1 cellular context compared by ENCODE assay signal in genomic region chr2:111246620-111247061, GRCh38.
TF ChIP-seq lines count a peak whose summit lies in the region.

No MANE protein-coding gene starts in this region.

TF ChIP-seq in HepG2, 621 proteins besides CTCF, POLR2A, EP300 and RAD21 (continued from another document and continues in another):
- peak; percentile 96 for TF ChIP-seq ARID5B (CRISPR knock-in tag; IDR thresholded peaks at IDR 0.05)
- TF ChIP-seq ZKSCAN1 (IDR thresholded peaks at IDR 0.05; ENCODE audit: low read length): no peak
- no peak; the same call in 1 of the 2 replicates for TF ChIP-seq ZNF639 (CRISPR knock-in tag; conservative IDR thresholded peaks at IDR 0.05)
- TF ChIP-seq ZBTB39 (CRISPR knock-in tag; IDR thresholded peaks at IDR 0.05): no peak
- 0 out of 2 replicates have a peak, but pooled peaks have one; percentile 46 for TF ChIP-seq ZNF619 (CRISPR knock-in tag; IDR thresholded peaks at IDR 0.05)
- 0 out of 2 replicates have a peak, but pooled peaks have one; percentile 69 for TF ChIP-seq KDM1A (CRISPR knock-in tag; IDR thresholded peaks at IDR 0.05)
- no peak for TF ChIP-seq ATM (IDR thresholded peaks at IDR 0.05; ENCODE audit: borderline replicate concordance)
- TF ChIP-seq NR0B2 (CRISPR knock-in tag; IDR thresholded peaks at IDR 0.05): no peak
- no peak for TF ChIP-seq ZNF142 (CRISPR knock-in tag; IDR thresholded peaks at IDR 0.05)
- no peak for TF ChIP-seq CENPT (CRISPR knock-in tag; IDR thresholded peaks at IDR 0.05; ENCODE audit: low read depth)
- TF ChIP-seq MAFF (IDR thresholded peaks at IDR 0.05; ENCODE audit: low read depth, low read length): no peak
- no peak for TF ChIP-seq GRHL1 (CRISPR knock-in tag; conservative IDR thresholded peaks at IDR 0.05)
- no peak for TF ChIP-seq SRSF9 (IDR thresholded peaks at IDR 0.05; ENCODE audit: borderline replicate concordance, insufficient read depth, low read depth, low read length, poor library complexity, severe bottlenecking)
- TF ChIP-seq ZBTB7A (CRISPR knock-in tag; IDR thresholded peaks at IDR 0.05): no peak
- no peak for TF ChIP-seq ATAD3A (CRISPR knock-in tag; IDR thresholded peaks at IDR 0.05)
- TF ChIP-seq SP140L (CRISPR knock-in tag; IDR thresholded peaks at IDR 0.05; ENCODE audit: borderline replicate concordance): no peak
- TF ChIP-seq REL (CRISPR knock-in tag; conservative IDR thresholded peaks at IDR 0.05): no peak
- TF ChIP-seq NR2F2 (IDR thresholded peaks at IDR 0.05; ENCODE audit: borderline replicate concordance, low read depth): peak; percentile 71
- no peak for TF ChIP-seq JDP2 (CRISPR knock-in tag; IDR thresholded peaks at IDR 0.05; ENCODE audit: borderline replicate concordance)
- no peak for TF ChIP-seq ZSCAN30 (CRISPR knock-in tag; IDR thresholded peaks at IDR 0.05)
- TF ChIP-seq PHF5A (CRISPR knock-in tag; IDR thresholded peaks at IDR 0.05; ENCODE audit: low read depth, unreplicated experiment): peak; percentile 70
- TF ChIP-seq CCAR2 (optimal IDR thresholded peaks at IDR 0.05; ENCODE audit: low read depth, low read length): no peak
- TF ChIP-seq ZFY (CRISPR knock-in tag; IDR thresholded peaks at IDR 0.05): 0 out of 2 replicates have a peak, but pooled peaks have one; percentile 27
- no peak for TF ChIP-seq ZFP82 (CRISPR knock-in tag; IDR thresholded peaks at IDR 0.05; ENCODE audit: borderline replicate concordance)
- peak; percentile 81; the same call in 1 of the 2 replicates for TF ChIP-seq ZMAT3 (CRISPR knock-in tag; conservative IDR thresholded peaks at IDR 0.05)
- peak; percentile 66 to 76 for TF ChIP-seq NR2F1 (CRISPR knock-in tag; IDR thresholded peaks at IDR 0.05)
- 0 out of 2 replicates have a peak, but pooled peaks have one; percentile 34 for TF ChIP-seq ZBTB34 (CRISPR knock-in tag; IDR thresholded peaks at IDR 0.05)
- TF ChIP-seq CBFB (CRISPR knock-in tag; IDR thresholded peaks at IDR 0.05): no peak
- TF ChIP-seq ZMYM2 (CRISPR knock-in tag; IDR thresholded peaks at IDR 0.05): 0 out of 2 replicates have a peak, but pooled peaks have one; percentile 32
- TF ChIP-seq TARDBP (CRISPR knock-in tag; IDR thresholded peaks at IDR 0.05): peak; percentile 86; the same call in 1 of the 2 replicates
- TF ChIP-seq HOXA9 (CRISPR knock-in tag; IDR thresholded peaks at IDR 0.05; ENCODE audit: borderline replicate concordance): no peak
- no peak for TF ChIP-seq HNRNPUL1 (IDR thresholded peaks at IDR 0.05; ENCODE audit: low read depth, low read length)
- TF ChIP-seq CREB3 (CRISPR knock-in tag; IDR thresholded peaks at IDR 0.05): no peak
- TF ChIP-seq MEIS2 (CRISPR knock-in tag; IDR thresholded peaks at IDR 0.05): peak; percentile 72; the same call in 1 of the 2 replicates
- TF ChIP-seq ZSCAN12 (CRISPR knock-in tag; IDR thresholded peaks at IDR 0.05): no peak
- no peak for TF ChIP-seq ZNF333 (CRISPR knock-in tag; IDR thresholded peaks at IDR 0.05; ENCODE audit: borderline replicate concordance)
- TF ChIP-seq NR2F6 (IDR thresholded peaks at IDR 0.05): peak; percentile 66
- TF ChIP-seq NR2F6 (CRISPR knock-in tag; IDR thresholded peaks at IDR 0.05): peak; percentile 79; the same call in 1 of the 2 replicates
- TF ChIP-seq ZNF577 (CRISPR knock-in tag; IDR thresholded peaks at IDR 0.05; ENCODE audit: borderline replicate concordance, low read depth): no peak
- TF ChIP-seq TFAP4 (IDR thresholded peaks at IDR 0.05; ENCODE audit: borderline replicate concordance, low read depth): peak; percentile 99
- peak; percentile 26; the same call in 1 of the 2 replicates for TF ChIP-seq NFYC (CRISPR knock-in tag; IDR thresholded peaks at IDR 0.05)
